21 cellular contexts compared by ENCODE assay signal in the genomic region with DNA sequence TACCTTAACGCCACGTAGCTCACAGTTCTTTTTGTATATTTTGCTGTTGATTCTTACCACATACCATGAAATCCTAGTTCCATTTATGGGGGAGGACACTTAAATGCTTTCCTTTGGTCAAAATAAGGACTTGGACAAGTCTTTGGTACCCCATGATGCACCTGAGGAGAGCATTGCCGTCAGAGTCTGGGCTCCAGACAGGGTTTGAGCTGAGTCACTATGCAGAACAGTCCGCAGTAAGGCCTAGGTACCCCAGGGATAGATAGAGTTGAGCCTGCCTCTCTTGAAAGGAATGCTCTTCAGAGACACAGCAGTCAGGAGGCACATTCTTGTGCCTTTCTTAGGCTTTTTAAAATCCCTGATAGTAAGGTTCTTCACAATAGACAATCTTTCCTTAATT. TPM values are rescaled to one million over a fixed set of nuclear protein-coding genes. Genes with fewer than 3 reads are reported as not detected.
DNase-seq lines count a peak whose midpoint lies in the region; ATAC-seq lines count a peak whose summit lies in the region.
"Had no signal": no experiment of that assay in that cellular context is flagged by ENCODE, and none has a peak within 500 bp of the region (broad histone marks: within the 10 kb centered on the region; RNA-seq: fewer than 3 reads in every experiment).

No MANE protein-coding gene starts in this region.

- no peak for ATAC-seq in HG03025 (IDR thresholded peaks at IDR 0.05; ENCODE audit: low FRiP score, unreplicated experiment)
- ATAC-seq: heart left ventricle, HepG2, mucosa of descending colon had no signal

- H4K91ac ChIP-seq in trophoblast cell (ENCODE audit: low read depth, low read length) = no peak overlapping the region

- no peak overlapping the region for H4K12ac ChIP-seq in trophoblast cell (ENCODE audit: low read depth, low read length)

- H2BK12ac ChIP-seq in trophoblast cell (ENCODE audit: low read length) = no peak overlapping the region

- peak overlapping the region; percentile 66 for H3K27ac ChIP-seq in trophoblast cell (ENCODE audit: low read depth, low read length)
- H3K27ac ChIP-seq: dorsolateral prefrontal cortex, heart left ventricle, RWPE1, sigmoid colon, uterus had no signal

- H2BK120ac ChIP-seq in trophoblast cell (ENCODE audit: insufficient read depth, low read length, poor library complexity) = no peak overlapping the region

- no peak overlapping the region for H3K14ac ChIP-seq in trophoblast cell (ENCODE audit: low read length)

- H3K4ac ChIP-seq in trophoblast cell (ENCODE audit: low read depth, low read length) = no peak overlapping the region

- DNase-seq in ELF-1 (ENCODE audit: low read depth, low spot score) (peak; percentile 70), NT2/D1 (ENCODE audit: low read depth, low spot score) (no peak), trophoblast cell (no peak), NCI-H510A (lab: John Stamatoyannopoulos, UW) (no peak), MG63 (no peak), KG1 (lab: John Stamatoyannopoulos, UW) (no peak)
- DNase-seq: dorsolateral prefrontal cortex; heart left ventricle; left cardiac atrium; MM.1S; mucosa of descending colon; NCI-H1694; NCI-H345; NK-92 treated with Interleukin-12 subunit alpha and Interleukin-12 subunit beta, amount 100 ng/mL, for 24 hours; sigmoid colon; stimulated activated CD4-positive, alpha-beta T cell treated with anti-CD3 and anti-CD28 coated beads, Interleukin-1b, Interleukin-23, amount 100 ng/mL, for 48 hours; uterus had no signal

- H3K9ac ChIP-seq in NT2/D1 (ENCODE audit: insufficient read length, low read depth) (peak overlapping the region; percentile 21), iPS-15b (ENCODE audit: low read depth, low read length) (no peak overlapping the region), trophoblast cell (ENCODE audit: low read length) (no peak overlapping the region)

- H4K8ac ChIP-seq in trophoblast cell (ENCODE audit: low read depth, low read length) = no peak overlapping the region

- H3K4me1 ChIP-seq in NT2/D1 (ENCODE audit: insufficient read depth, insufficient read length) (peaks cover 8% of the 10 kb centered on the region), iPS-15b (ENCODE audit: control insufficient read depth, insufficient read depth, low read length) (peaks cover 11% of the 10 kb centered on the region), trophoblast cell (ENCODE audit: control insufficient read depth in 1 of 2, insufficient read depth in 2 of 2, low read length in 2 of 2) (peaks cover 17 to 18% of the 10 kb centered on the region in 2 experiments)
- H3K4me1 ChIP-seq: uterus had no signal

- H2AFZ ChIP-seq in trophoblast cell (ENCODE audit: insufficient read depth, low read length, poor library complexity) = no peak overlapping the region

- H3K4me2 ChIP-seq in trophoblast cell (ENCODE audit: low read length) = no peak overlapping the region

- WGBS in trophoblast cell (ENCODE audit: extremely low coverage, insufficient coverage, insufficient read length) = no CpG with 5 or more reads among the region's 4 CpGs

- H3K79me2 ChIP-seq in trophoblast cell (ENCODE audit: control insufficient read depth, insufficient read depth, low read length, poor library complexity) = peaks cover 6% of the 10 kb centered on the region

- no peak overlapping the region for H2BK5ac ChIP-seq in trophoblast cell (ENCODE audit: low read depth, low read length, poor library complexity)

- no peak overlapping the region for H3K23ac ChIP-seq in trophoblast cell (ENCODE audit: low read length)

- H3K9me3 ChIP-seq in NT2/D1 (ENCODE audit: insufficient read depth, low read length) (no peaks in the 10 kb centered on the region), iPS-15b (ENCODE audit: control insufficient read depth, insufficient read depth, low read length) (no peaks in the 10 kb centered on the region), trophoblast cell (ENCODE audit: insufficient read depth, low read depth, low read length) (no peaks in the 10 kb centered on the region), MG63 (no peaks in the 10 kb centered on the region)
- H3K9me3 ChIP-seq: heart left ventricle, mucosa of descending colon, sigmoid colon, uterus had no signal

- no peak overlapping the region for H2AK5ac ChIP-seq in trophoblast cell (ENCODE audit: low read length)

- H3K79me1 ChIP-seq in trophoblast cell (ENCODE audit: low read length) = peaks cover 16% of the 10 kb centered on the region

- H3K27me3 ChIP-seq in NT2/D1 (ENCODE audit: insufficient read depth, insufficient read length) (no peaks in the 10 kb centered on the region), iPS-15b (ENCODE audit: control insufficient read depth, insufficient read depth, low read length) (no peaks in the 10 kb centered on the region), trophoblast cell (ENCODE audit: insufficient read depth, low read length) (no peaks in the 10 kb centered on the region), MG63 (no peaks in the 10 kb centered on the region)
- H3K27me3 ChIP-seq: dorsolateral prefrontal cortex, sigmoid colon, uterus had no signal

- H3K36me3 ChIP-seq in NT2/D1 (ENCODE audit: insufficient read depth, insufficient read length, low read length) (peaks cover 39% of the 10 kb centered on the region), iPS-15b (ENCODE audit: control insufficient read depth, insufficient read depth, low read length) (no peaks in the 10 kb centered on the region), trophoblast cell (ENCODE audit: control insufficient read depth in 1 of 2, insufficient read depth in 2 of 2, low read length in 2 of 2) (peaks cover 0 to 8% of the 10 kb centered on the region in 2 experiments), MG63 (no peaks in the 10 kb centered on the region)
- H3K36me3 ChIP-seq: heart left ventricle, sigmoid colon had no signal

- H3K4me3 ChIP-seq in NT2/D1 (ENCODE audit: insufficient read length, low read depth) (no peak overlapping the region), iPS-15b (ENCODE audit: low read depth, low read length) (peak overlapping the region; percentile 1), trophoblast cell (ENCODE audit: low read depth, low read length) (no peak overlapping the region), MG63 (no peak overlapping the region)
- H3K4me3 ChIP-seq: dorsolateral prefrontal cortex, heart left ventricle, mucosa of descending colon, sigmoid colon, uterus had no signal

- no peak overlapping the region for H3K18ac ChIP-seq in trophoblast cell (ENCODE audit: low read length)

RNA-seq across cellular contexts. Expression of gene PARD6B, which starts 6.0 kb away (rescaled TPM):
- polyA plus RNA-seq in trophoblast cell (2013) = 9.4 and 9.5 TPM in 2 replicates
- total RNA-seq in MG63 (2014; rRNA removed; shearing (Covaris generic); ENCODE audit: low replicate concordance) = 2.0 and 2.4 TPM in 2 replicates

RNA-seq across cellular contexts. Expression of gene RIPOR3, which starts 46.0 kb away (rescaled TPM):
- 0.12 and 0.15 TPM in 2 replicates for polyA plus RNA-seq in trophoblast cell (2013)
- 0.07 TPM in 1 of 2 replicates, not detected in the other for total RNA-seq in MG63 (2014; rRNA removed; shearing (Covaris generic); ENCODE audit: low replicate concordance)
- total RNA-seq: HepG2 had no signal

RNA-seq across cellular contexts. Expression of gene BCAS4, which starts 57.5 kb away (rescaled TPM):
- polyA plus RNA-seq in trophoblast cell (2013) = 3.9 and 4.0 TPM in 2 replicates
- 13.1 and 23.4 TPM in 2 replicates for total RNA-seq in MG63 (2014; rRNA removed; shearing (Covaris generic); ENCODE audit: low replicate concordance)
